Comparison of ENCODE assay signal across 8 cellular contexts in the genomic region with DNA sequence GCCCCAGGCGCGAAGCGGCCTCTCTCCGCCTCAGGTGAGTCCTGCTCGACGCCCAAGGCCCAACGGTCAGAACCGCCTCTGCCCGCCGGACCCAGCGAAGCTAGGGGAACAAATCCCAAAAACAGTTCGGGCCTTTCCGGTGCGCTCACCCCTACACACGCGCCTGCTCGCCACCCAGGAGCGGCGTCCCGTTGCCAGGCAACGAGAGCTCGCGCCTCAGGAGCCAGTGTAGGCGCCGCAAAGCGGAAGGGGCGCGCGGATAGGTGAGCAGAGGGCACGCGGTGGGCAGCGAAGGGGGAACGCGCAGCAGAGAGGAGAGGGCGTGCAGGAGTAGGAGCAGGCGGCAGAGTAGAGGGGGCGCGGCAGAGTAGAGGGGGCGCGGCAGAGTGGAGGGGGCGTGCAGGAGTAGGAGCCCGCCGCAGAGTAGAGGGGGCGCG. TPM values are rescaled to one million over a fixed set of nuclear protein-coding genes. Genes with fewer than 3 reads are reported as not detected.
A peak's percentile ranks its signal among the peaks of the same experiment; 100 is the strongest.
DNase-seq lines count a peak whose midpoint lies in the region; ATAC-seq and TF ChIP-seq lines count a peak whose summit lies in the region.

A gene (minus strand): TSS at position 193 of the 437 bp plus-strand sequence. CDS start 4,154 bp downstream, outside the sequence.
A gene with protein sequence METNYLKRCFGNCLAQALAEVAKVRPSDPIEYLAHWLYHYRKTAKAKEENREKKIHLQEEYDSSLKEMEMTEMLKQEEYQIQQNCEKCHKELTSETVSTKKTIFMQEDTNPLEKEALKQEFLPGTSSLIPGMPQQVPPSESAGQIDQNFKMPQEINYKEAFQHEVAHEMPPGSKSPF (plus strand): TSS at position 219 of the 437 bp plus-strand sequence. CDS start 5,663 bp downstream, outside the sequence.

- ATAC-seq in right cardiac atrium (peak; percentile 82 to 84), HG02870 (IDR thresholded peaks at IDR 0.05; ENCODE audit: unreplicated experiment) (no peak)

- no peak within 1 kb of the TSS for H3K9ac ChIP-seq in GM23248

- no peaks in the 10 kb centered on the region for H4K20me1 ChIP-seq in GM23248 (ENCODE audit: insufficient read depth)

- peaks cover 73% of the 10 kb centered on the region for H3K27me3 Mint-ChIP-seq in Calu3 (ENCODE audit: unreplicated experiment)
- peaks cover 22% of the 10 kb centered on the region for H3K27me3 Mint-ChIP-seq in activated naive CD4-positive, alpha-beta T cell treated with anti-CD3 and anti-CD28 coated beads for 36 hours (ENCODE audit: low read depth)

- no peak within 1 kb of the TSS for H3K4me2 ChIP-seq in GM23248 (ENCODE audit: unreplicated experiment)

- peaks cover 15% of the 10 kb centered on the region for H3K4me1 Mint-ChIP-seq in Calu3 (ENCODE audit: low read depth, unreplicated experiment)
- peaks cover 8% of the 10 kb centered on the region for H3K4me1 Mint-ChIP-seq in activated naive CD4-positive, alpha-beta T cell treated with anti-CD3 and anti-CD28 coated beads for 36 hours (ENCODE audit: low read depth)

- DNase-seq in Calu3 (peak; percentile 60), GM23248 (peak; percentile 30), NCI-H2171 treated with DMSO at 0.1 percent for 48 hours (lab: John Stamatoyannopoulos, UW) (peak; percentile 70), right cardiac atrium (peak; percentile 58 to 81 (median 73)), retinal pigment epithelial cell (ENCODE audit: low read depth) (no peak)
- DNase-seq in activated naive CD4-positive, alpha-beta T cell treated with anti-CD3 and anti-CD28 coated beads for 36 hours: peak; percentile 68
- DNase-seq in activated effector memory CD4-positive, alpha-beta T cell treated with Interleukin-2 at 50 U/mL for 16 hours: no peak

- H3K27ac ChIP-seq in GM23248 (no peak within 1 kb of the TSS), right cardiac atrium (ENCODE audit: low read length) (no peak within 1 kb of the TSS)

- no peaks in the 10 kb centered on the region for H3K79me2 ChIP-seq in GM23248 (ENCODE audit: insufficient read depth)

- no peaks in the 10 kb centered on the region for H3K9me2 ChIP-seq in GM23248 (ENCODE audit: insufficient read depth)

- BruUV-seq in Calu3 (replicated peaks; lab: Mats Ljungman, UMichigan): no TSS peak

- no peaks in the 10 kb centered on the region for H3K36me3 ChIP-seq in GM23248 (ENCODE audit: low read depth)

- H3K27me3 ChIP-seq in GM23248 (replicated peaks; ENCODE audit: insufficient read depth) (peaks cover 12% of the 10 kb centered on the region; the same call in 1 of the 2 replicates), right cardiac atrium (ENCODE audit: control insufficient read depth, insufficient read depth) (no peaks in the 10 kb centered on the region)

- peaks cover 4% of the 10 kb centered on the region for H3K9me3 Mint-ChIP-seq in Calu3 (ENCODE audit: low read depth, unreplicated experiment)
- H3K9me3 Mint-ChIP-seq in activated naive CD4-positive, alpha-beta T cell treated with anti-CD3 and anti-CD28 coated beads for 36 hours: peaks cover 2% of the 10 kb centered on the region

- intact Hi-C loops in Calu3 (cut with micrococcal nuclease; ENCODE audit: unreplicated experiment) (no loop called here), right cardiac atrium (cut with DNase I) (no loop called here)
- intact Hi-C loops in activated naive CD4-positive, alpha-beta T cell treated with anti-CD3 and anti-CD28 coated beads for 36 hours (cut with micrococcal nuclease): no loop called here

- no peak within 1 kb of the TSS for H3K27ac Mint-ChIP-seq in Calu3 (ENCODE audit: unreplicated experiment)
- H3K27ac Mint-ChIP-seq in activated naive CD4-positive, alpha-beta T cell treated with anti-CD3 and anti-CD28 coated beads for 36 hours: no peak within 1 kb of the TSS

- H2AFZ ChIP-seq in GM23248: no peak within 1 kb of the TSS

- H3K4me3 ChIP-seq in GM23248: no peak within 1 kb of the TSS
- peak within 1 kb of the TSS; percentile 35 for H3K4me3 ChIP-seq in right cardiac atrium (ENCODE audit: low read length)
- H3K4me3 ChIP-seq in retinal pigment epithelial cell (ENCODE audit: low read length): peak within 1 kb of the TSS; percentile 38

- TF ChIP-seq CTCF in Calu3 (IDR thresholded peaks at IDR 0.05; ENCODE audit: unreplicated experiment): no peak
- TF ChIP-seq CTCF in retinal pigment epithelial cell (conservative IDR thresholded peaks at IDR 0.05; ENCODE audit: low read depth, low read length): no peak

- CTCF ChIA-PET in Calu3 (lab: Charles Lee): interaction anchor here (1.0 kb wide), 1 partner anchor 16 kb away, joined by 3 read pairs; no protein-coding TSS in a partner anchor
- CTCF ChIA-PET in activated naive CD4-positive, alpha-beta T cell treated with anti-CD3 and anti-CD28 coated beads for 36 hours (lab: Charles Lee): no interaction called here

- H3K36me3 Mint-ChIP-seq in Calu3 (ENCODE audit: insufficient read depth, unreplicated experiment): peaks cover 14% of the 10 kb centered on the region
- H3K36me3 Mint-ChIP-seq in activated naive CD4-positive, alpha-beta T cell treated with anti-CD3 and anti-CD28 coated beads for 36 hours (ENCODE audit: low read depth): no peaks in the 10 kb centered on the region

- H3K4me1 ChIP-seq in GM23248 (ENCODE audit: insufficient read depth) (no peaks in the 10 kb centered on the region), right cardiac atrium (ENCODE audit: control insufficient read depth, insufficient read depth, low read length) (no peaks in the 10 kb centered on the region)

- H3K4me3 Mint-ChIP-seq in Calu3 (ENCODE audit: low read depth, unreplicated experiment): peak within 1 kb of the TSS; percentile 73
- H3K4me3 Mint-ChIP-seq in activated naive CD4-positive, alpha-beta T cell treated with anti-CD3 and anti-CD28 coated beads for 36 hours: peak within 1 kb of the TSS; percentile 71

- no peaks in the 10 kb centered on the region for H3F3A ChIP-seq in GM23248 (ENCODE audit: insufficient read depth)

- WGBS in GM23248 (ENCODE audit: low coverage in 1 of 2, low lambda C conversion rate in 2 of 2, missing lambda C conversion rate in 2 of 2), 2 experiments: 1 to 4% methylated on average over 31 to 45 of the region's 45 CpGs
- 2% methylated on average over 45 of the region's 45 CpGs for WGBS in right cardiac atrium

- no peaks in the 10 kb centered on the region for H3K9me3 ChIP-seq in GM23248 (ENCODE audit: low read depth)
- no peaks in the 10 kb centered on the region for H3K9me3 ChIP-seq in right cardiac atrium (ENCODE audit: control insufficient read depth, low read length)

- in situ Hi-C loops in GM23248 (cut with MboI): no loop called here

RNA-seq across cellular contexts. Expression of the first gene that starts in this region (rescaled TPM):
- total RNA-seq in Calu3 (2022) (not detected in 2 replicates), right cardiac atrium (not detected)
- not detected in 2 replicates for total RNA-seq in GM23248 (2014; rRNA removed; shearing (Covaris generic))
- polyA plus RNA-seq in GM23248 (2016; fragmentation: Nextera tagmentation; extraction: Ambion mirVana) (not detected in 2 replicates), right cardiac atrium (not detected)
- total RNA-seq in activated naive CD4-positive, alpha-beta T cell treated with anti-CD3 and anti-CD28 coated beads for 36 hours: not detected

RNA-seq across cellular contexts. Expression of the second gene that starts in this region (rescaled TPM):
- total RNA-seq in Calu3 (2022) (not detected in 2 replicates), right cardiac atrium (not detected)
- total RNA-seq in GM23248 (2014; rRNA removed; shearing (Covaris generic)): not detected in 2 replicates
- polyA plus RNA-seq in GM23248 (2016; fragmentation: Nextera tagmentation; extraction: Ambion mirVana) (not detected in 2 replicates), right cardiac atrium (not detected)
- total RNA-seq in activated naive CD4-positive, alpha-beta T cell treated with anti-CD3 and anti-CD28 coated beads for 36 hours: not detected

Comparison
In these comparisons a context has a peak if more than half of its experiments do, and no peak if none do; other contexts are left out.
1. Peak in DNase-seq in Calu3; RNA of the genes that start here not detected or under 1 TPM.
2. Peak in DNase-seq in GM23248; RNA of the genes that start here not detected or under 1 TPM.
3. Peak in DNase-seq in activated naive CD4-positive, alpha-beta T cell treated with anti-CD3 and anti-CD28 coated beads for 36 hours; RNA of the genes that start here not detected or under 1 TPM.
4. Peak in DNase-seq, ATAC-seq and H3K4me3 ChIP-seq in right cardiac atrium; RNA of the genes that start here not detected or under 1 TPM.